Comparison of ENCODE assay signal across 1 cellular context in genomic region chr9:136482793-136483588, GRCh38.
A peak's percentile ranks its signal among the peaks of the same experiment; 100 is the strongest.
TF ChIP-seq lines count a peak whose summit lies in the region.

TSS of gene SEC16A (minus strand) at chr9:136483040. CDS start at chr9:136477615, 5,425 bp downstream.

TF ChIP-seq in K562, 482 proteins besides CTCF, POLR2A, EP300 and RAD21 (continued from another document and continues in another):
- TF ChIP-seq, protein P1, sequence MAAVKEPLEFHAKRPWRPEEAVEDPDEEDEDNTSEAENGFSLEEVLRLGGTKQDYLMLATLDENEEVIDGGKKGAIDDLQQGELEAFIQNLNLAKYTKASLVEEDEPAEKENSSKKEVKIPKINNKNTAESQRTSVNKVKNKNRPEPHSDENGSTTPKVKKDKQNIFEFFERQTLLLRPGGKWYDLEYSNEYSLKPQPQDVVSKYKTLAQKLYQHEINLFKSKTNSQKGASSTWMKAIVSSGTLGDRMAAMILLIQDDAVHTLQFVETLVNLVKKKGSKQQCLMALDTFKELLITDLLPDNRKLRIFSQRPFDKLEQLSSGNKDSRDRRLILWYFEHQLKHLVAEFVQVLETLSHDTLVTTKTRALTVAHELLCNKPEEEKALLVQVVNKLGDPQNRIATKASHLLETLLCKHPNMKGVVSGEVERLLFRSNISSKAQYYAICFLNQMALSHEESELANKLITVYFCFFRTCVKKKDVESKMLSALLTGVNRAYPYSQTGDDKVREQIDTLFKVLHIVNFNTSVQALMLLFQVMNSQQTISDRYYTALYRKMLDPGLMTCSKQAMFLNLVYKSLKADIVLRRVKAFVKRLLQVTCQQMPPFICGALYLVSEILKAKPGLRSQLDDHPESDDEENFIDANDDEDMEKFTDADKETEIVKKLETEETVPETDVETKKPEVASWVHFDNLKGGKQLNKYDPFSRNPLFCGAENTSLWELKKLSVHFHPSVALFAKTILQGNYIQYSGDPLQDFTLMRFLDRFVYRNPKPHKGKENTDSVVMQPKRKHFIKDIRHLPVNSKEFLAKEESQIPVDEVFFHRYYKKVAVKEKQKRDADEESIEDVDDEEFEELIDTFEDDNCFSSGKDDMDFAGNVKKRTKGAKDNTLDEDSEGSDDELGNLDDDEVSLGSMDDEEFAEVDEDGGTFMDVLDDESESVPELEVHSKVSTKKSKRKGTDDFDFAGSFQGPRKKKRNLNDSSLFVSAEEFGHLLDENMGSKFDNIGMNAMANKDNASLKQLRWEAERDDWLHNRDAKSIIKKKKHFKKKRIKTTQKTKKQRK (IDR thresholded peaks at IDR 0.05; ENCODE audit: borderline replicate concordance, low read depth, low read length) = no peak
- TF ChIP-seq, protein P2, sequence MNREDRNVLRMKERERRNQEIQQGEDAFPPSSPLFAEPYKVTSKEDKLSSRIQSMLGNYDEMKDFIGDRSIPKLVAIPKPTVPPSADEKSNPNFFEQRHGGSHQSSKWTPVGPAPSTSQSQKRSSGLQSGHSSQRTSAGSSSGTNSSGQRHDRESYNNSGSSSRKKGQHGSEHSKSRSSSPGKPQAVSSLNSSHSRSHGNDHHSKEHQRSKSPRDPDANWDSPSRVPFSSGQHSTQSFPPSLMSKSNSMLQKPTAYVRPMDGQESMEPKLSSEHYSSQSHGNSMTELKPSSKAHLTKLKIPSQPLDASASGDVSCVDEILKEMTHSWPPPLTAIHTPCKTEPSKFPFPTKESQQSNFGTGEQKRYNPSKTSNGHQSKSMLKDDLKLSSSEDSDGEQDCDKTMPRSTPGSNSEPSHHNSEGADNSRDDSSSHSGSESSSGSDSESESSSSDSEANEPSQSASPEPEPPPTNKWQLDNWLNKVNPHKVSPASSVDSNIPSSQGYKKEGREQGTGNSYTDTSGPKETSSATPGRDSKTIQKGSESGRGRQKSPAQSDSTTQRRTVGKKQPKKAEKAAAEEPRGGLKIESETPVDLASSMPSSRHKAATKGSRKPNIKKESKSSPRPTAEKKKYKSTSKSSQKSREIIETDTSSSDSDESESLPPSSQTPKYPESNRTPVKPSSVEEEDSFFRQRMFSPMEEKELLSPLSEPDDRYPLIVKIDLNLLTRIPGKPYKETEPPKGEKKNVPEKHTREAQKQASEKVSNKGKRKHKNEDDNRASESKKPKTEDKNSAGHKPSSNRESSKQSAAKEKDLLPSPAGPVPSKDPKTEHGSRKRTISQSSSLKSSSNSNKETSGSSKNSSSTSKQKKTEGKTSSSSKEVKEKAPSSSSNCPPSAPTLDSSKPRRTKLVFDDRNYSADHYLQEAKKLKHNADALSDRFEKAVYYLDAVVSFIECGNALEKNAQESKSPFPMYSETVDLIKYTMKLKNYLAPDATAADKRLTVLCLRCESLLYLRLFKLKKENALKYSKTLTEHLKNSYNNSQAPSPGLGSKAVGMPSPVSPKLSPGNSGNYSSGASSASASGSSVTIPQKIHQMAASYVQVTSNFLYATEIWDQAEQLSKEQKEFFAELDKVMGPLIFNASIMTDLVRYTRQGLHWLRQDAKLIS (CRISPR knock-in tag; IDR thresholded peaks at IDR 0.05) = no peak
- TF ChIP-seq YY1 (IDR thresholded peaks at IDR 0.05; ENCODE audit: borderline replicate concordance in 1 of 3, control insufficient read depth in 1 of 3, extremely low read depth in 1 of 3, insufficient read depth in 3 of 3, insufficient read length in 1 of 3, insufficient replicate concordance in 2 of 3, low read depth in 1 of 3, low read length in 2 of 3) (peak; percentile 77 to 98 (median 95)), FOS (IDR thresholded peaks at IDR 0.05; ENCODE audit: extremely low read depth, insufficient read length) (no peak), ATF7 (IDR thresholded peaks at IDR 0.05) (0 out of 2 replicates have a peak, but pooled peaks have one; percentile 19), ZNF165 (CRISPR knock-in tag; IDR thresholded peaks at IDR 0.05; ENCODE audit: borderline replicate concordance) (no peak), SIX5 (IDR thresholded peaks at IDR 0.05; ENCODE audit: borderline replicate concordance in 1 of 2, insufficient read depth in 1 of 2, low read depth in 1 of 2, low read length in 2 of 2) (no peak), ZFP91 (CRISPR knock-in tag; IDR thresholded peaks at IDR 0.05) (no peak), ZEB2 (IDR thresholded peaks at IDR 0.05) (no peak), FOSL1 (tag; conservative IDR thresholded peaks at IDR 0.05) (no peak), SNIP1 (IDR thresholded peaks at IDR 0.05; ENCODE audit: low read depth) (no peak), THAP7 (CRISPR knock-in tag; IDR thresholded peaks at IDR 0.05) (no peak), XRCC5 (IDR thresholded peaks at IDR 0.05; ENCODE audit: low read depth, low read length) (no peak), MAX (CRISPR knock-in tag; IDR thresholded peaks at IDR 0.05) (peak; percentile 61), DDX20 (tag; IDR thresholded peaks at IDR 0.05; ENCODE audit: low read depth) (no peak), STAG1 (CRISPR knock-in tag; IDR thresholded peaks at IDR 0.05; ENCODE audit: borderline replicate concordance) (no peak), SMARCE1 (IDR thresholded peaks at IDR 0.05) (no peak), BACH1 (tag; IDR thresholded peaks at IDR 0.05) (no peak), ZFPM2 (CRISPR knock-in tag; IDR thresholded peaks at IDR 0.05) (0 out of 2 replicates have a peak, but pooled peaks have one; percentile 35), TFAM (CRISPR knock-in tag; conservative IDR thresholded peaks at IDR 0.05) (no peak), ASH1L (IDR thresholded peaks at IDR 0.05; ENCODE audit: borderline replicate concordance, low read depth, partially characterized antibody) (no peak), RBM17 (IDR thresholded peaks at IDR 0.05; ENCODE audit: borderline replicate concordance, low read depth, low read length) (no peak), THRB (CRISPR knock-in tag; conservative IDR thresholded peaks at IDR 0.05) (no peak), XRCC3 (IDR thresholded peaks at IDR 0.05) (no peak), TEAD4 (IDR thresholded peaks at IDR 0.05; ENCODE audit: low read length) (no peak), TEAD4 (CRISPR knock-in tag; IDR thresholded peaks at IDR 0.05; ENCODE audit: borderline replicate concordance) (0 out of 2 replicates have a peak, but pooled peaks have one; percentile 51), SAP30 (IDR thresholded peaks at IDR 0.05; ENCODE audit: borderline replicate concordance, insufficient read depth, low read depth, low read length, poor library complexity, severe bottlenecking) (no peak), ATF2 (CRISPR knock-in tag; IDR thresholded peaks at IDR 0.05) (no peak), U2AF2 (optimal IDR thresholded peaks at IDR 0.05; ENCODE audit: low read depth, low read length) (no peak), POLR3G (IDR thresholded peaks at IDR 0.05; ENCODE audit: extremely low read depth, insufficient read length, insufficient replicate concordance) (no peak), ESRRA (IDR thresholded peaks at IDR 0.05; ENCODE audit: borderline replicate concordance, low read depth) (peak; percentile 25; the same call in 1 of the 2 replicates), HNRNPL (IDR thresholded peaks at IDR 0.05; ENCODE audit: low read depth, low read length) (no peak), NCOA4 (IDR thresholded peaks at IDR 0.05; ENCODE audit: partially characterized antibody) (no peak), ZNF780A (CRISPR knock-in tag; IDR thresholded peaks at IDR 0.05) (no peak), SRSF9 (IDR thresholded peaks at IDR 0.05; ENCODE audit: borderline replicate concordance, low read depth, low read length) (no peak), HDAC6 (IDR thresholded peaks at IDR 0.05; ENCODE audit: low read depth, low read length) (no peak), SRF (CRISPR knock-in tag; IDR thresholded peaks at IDR 0.05) (0 out of 4 replicates have a peak, but pooled peaks of 1 of the 2 experiments have one; percentile 24), MCM3 (IDR thresholded peaks at IDR 0.05) (no peak), NFE2L1 (tag; IDR thresholded peaks at IDR 0.05; ENCODE audit: borderline replicate concordance, low read depth) (no peak), RUNX1 (IDR thresholded peaks at IDR 0.05; ENCODE audit: low read depth) (no peak), PHB (CRISPR knock-in tag; IDR thresholded peaks at IDR 0.05) (no peak), PURB (CRISPR knock-in tag; IDR thresholded peaks at IDR 0.05; ENCODE audit: low read depth) (no peak)
- TF ChIP-seq, protein P3, sequence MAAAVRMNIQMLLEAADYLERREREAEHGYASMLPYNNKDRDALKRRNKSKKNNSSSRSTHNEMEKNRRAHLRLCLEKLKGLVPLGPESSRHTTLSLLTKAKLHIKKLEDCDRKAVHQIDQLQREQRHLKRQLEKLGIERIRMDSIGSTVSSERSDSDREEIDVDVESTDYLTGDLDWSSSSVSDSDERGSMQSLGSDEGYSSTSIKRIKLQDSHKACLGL (CRISPR knock-in tag; IDR thresholded peaks at IDR 0.05; ENCODE audit: borderline replicate concordance, poor library complexity, severe bottlenecking) = no peak
- TF ChIP-seq, protein P4, sequence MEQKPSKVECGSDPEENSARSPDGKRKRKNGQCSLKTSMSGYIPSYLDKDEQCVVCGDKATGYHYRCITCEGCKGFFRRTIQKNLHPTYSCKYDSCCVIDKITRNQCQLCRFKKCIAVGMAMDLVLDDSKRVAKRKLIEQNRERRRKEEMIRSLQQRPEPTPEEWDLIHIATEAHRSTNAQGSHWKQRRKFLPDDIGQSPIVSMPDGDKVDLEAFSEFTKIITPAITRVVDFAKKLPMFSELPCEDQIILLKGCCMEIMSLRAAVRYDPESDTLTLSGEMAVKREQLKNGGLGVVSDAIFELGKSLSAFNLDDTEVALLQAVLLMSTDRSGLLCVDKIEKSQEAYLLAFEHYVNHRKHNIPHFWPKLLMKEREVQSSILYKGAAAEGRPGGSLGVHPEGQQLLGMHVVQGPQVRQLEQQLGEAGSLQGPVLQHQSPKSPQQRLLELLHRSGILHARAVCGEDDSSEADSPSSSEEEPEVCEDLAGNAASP (IDR thresholded peaks at IDR 0.05) = no peak
- TF ChIP-seq, protein P5, sequence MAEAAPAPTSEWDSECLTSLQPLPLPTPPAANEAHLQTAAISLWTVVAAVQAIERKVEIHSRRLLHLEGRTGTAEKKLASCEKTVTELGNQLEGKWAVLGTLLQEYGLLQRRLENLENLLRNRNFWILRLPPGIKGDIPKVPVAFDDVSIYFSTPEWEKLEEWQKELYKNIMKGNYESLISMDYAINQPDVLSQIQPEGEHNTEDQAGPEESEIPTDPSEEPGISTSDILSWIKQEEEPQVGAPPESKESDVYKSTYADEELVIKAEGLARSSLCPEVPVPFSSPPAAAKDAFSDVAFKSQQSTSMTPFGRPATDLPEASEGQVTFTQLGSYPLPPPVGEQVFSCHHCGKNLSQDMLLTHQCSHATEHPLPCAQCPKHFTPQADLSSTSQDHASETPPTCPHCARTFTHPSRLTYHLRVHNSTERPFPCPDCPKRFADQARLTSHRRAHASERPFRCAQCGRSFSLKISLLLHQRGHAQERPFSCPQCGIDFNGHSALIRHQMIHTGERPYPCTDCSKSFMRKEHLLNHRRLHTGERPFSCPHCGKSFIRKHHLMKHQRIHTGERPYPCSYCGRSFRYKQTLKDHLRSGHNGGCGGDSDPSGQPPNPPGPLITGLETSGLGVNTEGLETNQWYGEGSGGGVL (CRISPR knock-in tag; IDR thresholded peaks at IDR 0.05) = no peak
- TF ChIP-seq, protein P6, sequence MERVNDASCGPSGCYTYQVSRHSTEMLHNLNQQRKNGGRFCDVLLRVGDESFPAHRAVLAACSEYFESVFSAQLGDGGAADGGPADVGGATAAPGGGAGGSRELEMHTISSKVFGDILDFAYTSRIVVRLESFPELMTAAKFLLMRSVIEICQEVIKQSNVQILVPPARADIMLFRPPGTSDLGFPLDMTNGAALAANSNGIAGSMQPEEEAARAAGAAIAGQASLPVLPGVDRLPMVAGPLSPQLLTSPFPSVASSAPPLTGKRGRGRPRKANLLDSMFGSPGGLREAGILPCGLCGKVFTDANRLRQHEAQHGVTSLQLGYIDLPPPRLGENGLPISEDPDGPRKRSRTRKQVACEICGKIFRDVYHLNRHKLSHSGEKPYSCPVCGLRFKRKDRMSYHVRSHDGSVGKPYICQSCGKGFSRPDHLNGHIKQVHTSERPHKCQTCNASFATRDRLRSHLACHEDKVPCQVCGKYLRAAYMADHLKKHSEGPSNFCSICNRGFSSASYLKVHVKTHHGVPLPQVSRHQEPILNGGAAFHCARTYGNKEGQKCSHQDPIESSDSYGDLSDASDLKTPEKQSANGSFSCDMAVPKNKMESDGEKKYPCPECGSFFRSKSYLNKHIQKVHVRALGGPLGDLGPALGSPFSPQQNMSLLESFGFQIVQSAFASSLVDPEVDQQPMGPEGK (CRISPR knock-in tag; IDR thresholded peaks at IDR 0.05; ENCODE audit: borderline replicate concordance) = no peak
